ENCODE assay signal across 9 cellular contexts in the genomic region with DNA sequence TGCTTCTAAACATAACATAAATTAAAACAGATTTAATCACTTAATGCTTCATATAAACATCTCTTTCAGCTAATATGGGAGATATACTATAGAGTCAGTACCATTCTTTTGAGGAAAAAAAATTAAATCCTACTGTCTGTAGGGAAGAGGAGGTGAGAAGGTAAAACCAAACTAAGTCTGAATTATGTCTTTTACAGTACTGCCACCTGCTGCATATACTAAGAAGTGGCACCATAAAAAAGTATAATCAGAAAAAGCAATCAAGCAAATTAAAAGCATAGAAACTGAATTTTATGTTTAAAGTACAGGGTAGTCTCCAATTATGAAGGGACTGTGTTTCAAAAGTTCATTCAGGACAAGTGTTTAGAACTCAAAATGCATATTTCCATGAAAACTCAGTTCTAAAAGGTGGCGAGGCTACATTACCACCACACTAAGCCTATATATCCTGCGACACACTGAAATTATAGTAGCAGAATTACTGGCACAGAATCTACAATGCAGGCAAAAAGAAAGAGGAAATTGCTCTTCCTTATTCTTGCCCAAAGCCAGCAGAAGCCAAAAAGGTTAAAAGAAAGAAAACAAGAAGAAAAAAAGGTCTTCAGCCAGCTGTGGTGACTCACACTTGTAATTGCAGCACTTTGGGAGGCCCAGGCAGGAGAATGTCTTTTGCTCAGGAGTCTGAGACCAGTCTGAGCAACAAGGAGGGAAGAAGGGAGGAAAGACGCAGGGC. TPM values are rescaled to one million over a fixed set of nuclear protein-coding genes. Genes with fewer than 3 reads are reported as not detected.
DNase-seq lines count a peak whose midpoint lies in the region; ATAC-seq and TF ChIP-seq lines count a peak whose summit lies in the region.
"Had no signal": no experiment of that assay in that cellular context is flagged by ENCODE, and none has a peak within 500 bp of the region (broad histone marks: within the 10 kb centered on the region; RNA-seq: fewer than 3 reads in every experiment).

No MANE protein-coding gene starts in this region.

- no peaks in the 10 kb centered on the region for H3K9me3 Mint-ChIP-seq in activated naive CD8-positive, alpha-beta T cell (ENCODE audit: low read depth)
- H3K9me3 Mint-ChIP-seq in activated naive CD8-positive, alpha-beta T cell treated with anti-CD3 and anti-CD28 coated beads for 36 hours, result no peaks in the 10 kb centered on the region
- H3K9me3 Mint-ChIP-seq: central memory CD8-positive, alpha-beta T cell had no signal

- no peak for TF ChIP-seq POLR2A in uterus (IDR thresholded peaks at IDR 0.05)

- H3K4me1 ChIP-seq in uterus, result no peaks in the 10 kb centered on the region

- peaks cover 4% of the 10 kb centered on the region for H3K4me1 Mint-ChIP-seq in activated naive CD8-positive, alpha-beta T cell (ENCODE audit: low read depth)
- peaks cover 18% of the 10 kb centered on the region for H3K4me1 Mint-ChIP-seq in activated naive CD8-positive, alpha-beta T cell treated with anti-CD3 and anti-CD28 coated beads for 36 hours

- intact Hi-C loops in uterus (cut with DNase I; ENCODE audit: low total_unique reads), result loop anchor here (10.0 kb wide), 1 partner anchor 118 kb away; no protein-coding TSS in a partner anchor

- H3K27me3 ChIP-seq in kidney epithelial cell (ENCODE audit: control insufficient read depth, insufficient read depth, low read length) (no peaks in the 10 kb centered on the region), uterus (no peaks in the 10 kb centered on the region)

- H3K36me3 ChIP-seq in kidney epithelial cell (ENCODE audit: control insufficient read depth, insufficient read depth, low read length), result no peaks in the 10 kb centered on the region
- H3K36me3 ChIP-seq in uterus, result no peaks in the 10 kb centered on the region

- no peak overlapping the region for H3K27ac ChIP-seq in uterus

- no peaks in the 10 kb centered on the region for H3K36me3 Mint-ChIP-seq in activated naive CD8-positive, alpha-beta T cell
- peaks cover 7% of the 10 kb centered on the region for H3K36me3 Mint-ChIP-seq in activated naive CD8-positive, alpha-beta T cell treated with anti-CD3 and anti-CD28 coated beads for 36 hours

- no peaks in the 10 kb centered on the region for H3K9me3 ChIP-seq in uterus

- H3K4me3 Mint-ChIP-seq in activated naive CD8-positive, alpha-beta T cell, result no peak overlapping the region
- H3K4me3 Mint-ChIP-seq in activated naive CD8-positive, alpha-beta T cell treated with anti-CD3 and anti-CD28 coated beads for 36 hours, result no peak overlapping the region
- H3K4me3 Mint-ChIP-seq: central memory CD8-positive, alpha-beta T cell had no signal

- peak; percentile 38 for TF ChIP-seq CTCF in kidney epithelial cell (IDR thresholded peaks at IDR 0.05; ENCODE audit: insufficient read depth, low read length, poor library complexity, severe bottlenecking)
- peak; percentile 40 to 54 (median 49) for TF ChIP-seq CTCF in uterus (IDR thresholded peaks at IDR 0.05)

- ATAC-seq in HG03108 (IDR thresholded peaks at IDR 0.05; ENCODE audit: unreplicated experiment), result no peak

- no peaks in the 10 kb centered on the region for H3K27me3 Mint-ChIP-seq in activated naive CD8-positive, alpha-beta T cell
- no peaks in the 10 kb centered on the region for H3K27me3 Mint-ChIP-seq in activated naive CD8-positive, alpha-beta T cell treated with anti-CD3 and anti-CD28 coated beads for 36 hours
- H3K27me3 Mint-ChIP-seq: central memory CD8-positive, alpha-beta T cell had no signal

- peak overlapping the region; percentile 50 for H3K27ac Mint-ChIP-seq in activated naive CD8-positive, alpha-beta T cell
- no peak overlapping the region for H3K27ac Mint-ChIP-seq in activated naive CD8-positive, alpha-beta T cell treated with anti-CD3 and anti-CD28 coated beads for 36 hours

- no peak for DNase-seq in activated naive CD8-positive, alpha-beta T cell treated with anti-CD3 and anti-CD28 coated beads for 36 hours
- peak; percentile 51 for DNase-seq in NCI-H1694 treated with DMSO at 0.1 percent for 48 hours (lab: John Stamatoyannopoulos, UW)
- peak; percentile 43 for DNase-seq in astrocyte of the hippocampus (ENCODE audit: low read depth, low spot score)
- DNase-seq in kidney epithelial cell (ENCODE audit: low read depth), result no peak
- DNase-seq in uterus, result no peak
- DNase-seq in activated CD4-positive, alpha-beta T cell treated with anti-CD3 and anti-CD28 coated beads for 4 hours, result no peak

- H3K4me3 ChIP-seq in kidney epithelial cell (ENCODE audit: low read depth, low read length) (no peak overlapping the region), uterus (no peak overlapping the region)

RNA-seq across cellular contexts. Expression of a gene that starts 9.0 kb away (rescaled TPM):
- total RNA-seq in activated naive CD8-positive, alpha-beta T cell treated with anti-CD3 and anti-CD28 coated beads for 36 hours, result 10 to 100 TPM; 35.7 to 36.7 TPM
- total RNA-seq in kidney epithelial cell, result 28.2 and 33.7 TPM in 2 replicates
- 10 to 100 TPM; 39.1 to 73.8 (median 60.5) TPM for total RNA-seq in uterus

RNA-seq across cellular contexts. Expression of a gene that starts 9.1 kb away (rescaled TPM):
- total RNA-seq in activated naive CD8-positive, alpha-beta T cell treated with anti-CD3 and anti-CD28 coated beads for 36 hours, result 10 to 100 TPM; 15.2 to 18.9 TPM
- total RNA-seq in kidney epithelial cell (14.7 and 21.7 TPM in 2 replicates), uterus (10 to 100 TPM in 3 of 4 donors, 1 to 10 TPM in 1; 8.2 to 27.4 (median 17.5) TPM)

Comparison
In these comparisons a context has a peak if more than half of its experiments do, and no peak if none do; other contexts are left out.
1. DNase-seq: peak in NCI-H1694 treated with DMSO at 0.1 percent for 48 hours (single experiment) and astrocyte of the hippocampus (single experiment); none in activated naive CD8-positive, alpha-beta T cell treated with anti-CD3 and anti-CD28 coated beads for 36 hours (single experiment), kidney epithelial cell (single experiment), uterus (0 of 2) and activated CD4-positive, alpha-beta T cell treated with anti-CD3 and anti-CD28 coated beads for 4 hours (0 of 2).